Comparison of ENCODE assay signal across 17 cellular contexts in the genomic region with DNA sequence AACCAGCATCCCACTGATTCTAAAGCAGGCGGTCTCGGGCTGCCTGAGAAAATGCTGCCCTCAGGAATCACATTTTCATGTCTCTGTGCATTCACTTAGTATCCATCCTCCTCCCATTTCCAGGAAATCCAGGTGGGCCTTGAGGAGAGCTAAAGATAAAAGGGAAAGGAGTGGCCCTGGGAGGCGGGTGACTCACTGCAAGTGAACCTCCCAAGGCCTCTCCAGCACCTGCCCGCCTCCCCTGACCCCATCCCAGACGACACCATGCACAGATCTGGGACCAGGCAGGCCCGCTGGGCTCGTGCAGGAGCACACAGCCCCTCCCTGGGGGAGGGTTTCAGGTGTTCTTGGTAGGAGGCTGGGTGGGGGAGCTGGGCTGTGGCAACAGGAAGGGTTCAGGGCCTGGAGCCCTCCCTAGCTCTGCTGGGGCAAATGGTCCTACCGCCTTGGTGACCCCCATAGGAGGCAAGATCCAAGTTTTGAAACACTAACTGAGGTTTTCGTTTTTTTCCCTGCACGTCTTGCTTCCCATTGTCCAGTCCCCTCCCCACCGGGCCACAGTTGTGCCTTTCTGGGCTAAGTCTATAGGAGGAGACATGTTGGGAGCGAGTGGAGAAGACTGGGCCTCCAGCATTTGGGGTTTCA. TPM values are rescaled to one million over a fixed set of nuclear protein-coding genes. Genes with fewer than 3 reads are reported as not detected.
A peak's percentile ranks its signal among the peaks of the same experiment; 100 is the strongest.
DNase-seq lines count a peak whose midpoint lies in the region; ATAC-seq, FAIRE-seq and TF ChIP-seq lines count a peak whose summit lies in the region.
"Had no signal": no experiment of that assay in that cellular context is flagged by ENCODE, and none has a peak within 500 bp of the region (broad histone marks: within the 10 kb centered on the region; RNA-seq: fewer than 3 reads in every experiment).

No MANE protein-coding gene starts in this region.

- H3K4me3 ChIP-seq in RWPE2 (ENCODE audit: severe bottlenecking) (no peak overlapping the region), HepG2 (replicated peaks in 1 of 3; ENCODE audit: insufficient read depth in 1 of 3, low read depth in 2 of 3, low read length in 3 of 3) (no peak overlapping the region)
- H3K4me3 ChIP-seq: A549, HAP-1, PC-9 had no signal

- H3K9ac ChIP-seq in HepG2 (ENCODE audit: insufficient read depth, low read depth, low read length): no peak overlapping the region

- H3K9me3 Mint-ChIP-seq in type B pancreatic cell: no peaks in the 10 kb centered on the region
- H3K9me3 Mint-ChIP-seq: T-cell had no signal

- no peak for TF ChIP-seq POLR2A in HepG2 (IDR thresholded peaks at IDR 0.05; ENCODE audit: insufficient read depth in 1 of 2, low read depth in 2 of 2, low read length in 2 of 2)

- POLR2A ChIA-PET in HepG2 (lab: Yijun Ruan, JAX): no interaction called here

- TF ChIP-seq RAD21 in HepG2 (CRISPR knock-in tag; IDR thresholded peaks at IDR 0.05): no peak

- no TSS peak for BruUV-seq in HepG2 (replicated peaks; lab: Mats Ljungman, UMichigan)

- 70% methylated on average over 9 of the region's 12 CpGs for WGBS in HepG2 (ENCODE audit: low lambda C conversion rate)

- H3K27ac Mint-ChIP-seq in type B pancreatic cell: peak overlapping the region; percentile 48
- H3K27ac Mint-ChIP-seq: T-cell had no signal

- H3K27ac ChIP-seq in RWPE2 (ENCODE audit: poor library complexity, severe bottlenecking): no peak overlapping the region
- no peak overlapping the region for H3K27ac ChIP-seq in HepG2 (ENCODE audit: extremely low read length, insufficient read depth, low read length)
- H3K27ac ChIP-seq: A549, HL-60, PC-9 had no signal

- H3K79me2 ChIP-seq in HepG2 (ENCODE audit: insufficient read depth, low read length): no peaks in the 10 kb centered on the region

- H3K9me3 ChIP-seq in RWPE2 (ENCODE audit: severe bottlenecking) (no peaks in the 10 kb centered on the region), HepG2 (ENCODE audit: low read length) (no peaks in the 10 kb centered on the region)
- H3K9me3 ChIP-seq: A549, HAP-1 had no signal

- DNase-seq in Right ventricle myocardium superior: peak; percentile 17
- DNase-seq in cardiac septum (ENCODE audit: low spot score): no peak
- peak; percentile 55 for DNase-seq in RWPE2 (ENCODE audit: low spot score)
- DNase-seq in HepG2 (ENCODE audit: low spot score): no peak
- no peak for DNase-seq in type B pancreatic cell (ENCODE audit: extremely low spot score, unreplicated experiment)
- DNase-seq in GM19239 (ENCODE audit: insufficient read length, low spot score): no peak
- no peak for DNase-seq in NCI-H82 treated with DMSO at 0.1 percent for 48 hours (lab: John Stamatoyannopoulos, UW; ENCODE audit: unreplicated experiment)
- DNase-seq: C1 segment of cervical spinal cord, DMS153, NCI-H1048, NCI-H446, T-cell had no signal

- no peak for TF ChIP-seq CTCF in RWPE2 (IDR thresholded peaks at IDR 0.05; ENCODE audit: poor library complexity, severe bottlenecking)
- no peak for TF ChIP-seq CTCF in HepG2 (CRISPR knock-in tag; IDR thresholded peaks at IDR 0.05)
- TF ChIP-seq CTCF in type B pancreatic cell (conservative IDR thresholded peaks at IDR 0.05): no peak

- no peak overlapping the region for H3K4me2 ChIP-seq in HepG2 (ENCODE audit: low read depth, low read length)
- H3K4me2 ChIP-seq: A549, PC-9 had no signal

- H3K27me3 Mint-ChIP-seq in type B pancreatic cell: peaks cover 5% of the 10 kb centered on the region
- H3K27me3 Mint-ChIP-seq: T-cell had no signal

- H3K27me3 ChIP-seq in RWPE2 (ENCODE audit: insufficient read depth, poor library complexity, severe bottlenecking): no peaks in the 10 kb centered on the region
- H3K27me3 ChIP-seq in HepG2 (ENCODE audit: control insufficient read depth in 1 of 2, insufficient read depth in 2 of 2, low read length in 2 of 2): no peaks in the 10 kb centered on the region

- ATAC-seq in Right ventricle myocardium superior (ENCODE audit: poor library complexity) (no peak), RWPE2 (ENCODE audit: low read depth) (peak; percentile 48), HepG2 (no peak), GM21423 (IDR thresholded peaks at IDR 0.05; ENCODE audit: unreplicated experiment) (no peak)
- ATAC-seq: A549, T-cell had no signal

- intact Hi-C loops in Right ventricle myocardium superior (cut with DNase I): no loop called here
- intact Hi-C loops in cardiac septum (cut with DNase I): no loop called here
- intact Hi-C loops in HepG2 (cut with micrococcal nuclease; ENCODE audit: unreplicated experiment): no loop called here

- CTCF ChIA-PET in HepG2 (lab: Yijun Ruan, JAX; ENCODE audit: low intra/inter-chr PET ratio, low total read pairs): no interaction called here

- no peak for TF ChIP-seq EP300 in HepG2 (IDR thresholded peaks at IDR 0.05; ENCODE audit: low read depth in 2 of 2, low read length in 2 of 2)
- no peak for TF ChIP-seq EP300 in HepG2 (CRISPR knock-in tag; IDR thresholded peaks at IDR 0.05; ENCODE audit: borderline replicate concordance)

- H3K36me3 ChIP-seq in RWPE2 (ENCODE audit: low read depth) (0 out of 2 replicates have a peak, but pooled peaks cover 8% of the 10 kb centered on the region), HepG2 (replicated peaks in 1 of 2; ENCODE audit: control insufficient read depth in 1 of 2, insufficient read depth in 2 of 2, low read length in 2 of 2) (no peaks in the 10 kb centered on the region)

- FAIRE-seq in HepG2 (lab: Jason Lieb, UNC): no peak
- no peak for FAIRE-seq in GM19239 (lab: Jason Lieb, UNC)
- FAIRE-seq: A549 had no signal

- H3K4me3 Mint-ChIP-seq in type B pancreatic cell: no peak overlapping the region
- H3K4me3 Mint-ChIP-seq: T-cell had no signal

- peaks cover 4% of the 10 kb centered on the region for H3K4me1 Mint-ChIP-seq in type B pancreatic cell (ENCODE audit: unreplicated experiment)

- in situ Hi-C loops in HepG2 (cut with HindIII; ENCODE audit: extremely low pct_ligation_motif_present, low pct_unique_long_range_greater_than_20kb): no loop called here

- peaks cover 5% of the 10 kb centered on the region for H3K36me3 Mint-ChIP-seq in type B pancreatic cell
- H3K36me3 Mint-ChIP-seq: T-cell had no signal

- H4K20me1 ChIP-seq in HepG2 (ENCODE audit: insufficient read depth, low read length): no peaks in the 10 kb centered on the region

- H2AFZ ChIP-seq in HepG2 (ENCODE audit: low read length): no peak overlapping the region
- H2AFZ ChIP-seq: PC-9 had no signal

- no peaks in the 10 kb centered on the region for H3K4me1 ChIP-seq in RWPE2 (ENCODE audit: insufficient read depth, poor library complexity, severe bottlenecking)
- H3K4me1 ChIP-seq in HepG2 (ENCODE audit: insufficient read depth, low read length): peaks cover 19% of the 10 kb centered on the region

RNA-seq across cellular contexts. Expression of a gene that starts 22.2 kb away (rescaled TPM):
- total RNA-seq in Right ventricle myocardium superior: 3.1 TPM
- 10.8 TPM for total RNA-seq in cardiac septum
- 0.97 and 3.2 TPM in 2 replicates for total RNA-seq in HepG2 (2016; rRNA removed; fragmentation: Illumina TruSeq; extraction: Trizol)
- 1.2 and 1.3 TPM in 2 replicates for total RNA-seq in HepG2 (2016; cell fraction: cytosol; rRNA removed; fragmentation: Illumina TruSeq; extraction: Trizol; ENCODE audit: low read depth)
- 1.4 and 3.7 TPM in 2 replicates for total RNA-seq in HepG2 (2016; cell fraction: insoluble cytoplasmic fraction; rRNA removed; fragmentation: Illumina TruSeq; extraction: Trizol)
- 0.99 and 1.4 TPM in 2 replicates for total RNA-seq in HepG2 (2016; cell fraction: membrane; rRNA removed; fragmentation: Illumina TruSeq; extraction: Trizol)
- total RNA-seq in HepG2 (2016; cell fraction: nucleus; rRNA removed; fragmentation: Illumina TruSeq; extraction: Trizol): 3.9 and 5.1 TPM in 2 replicates
- 7.5 and 11.9 TPM in 2 replicates for polyA plus RNA-seq in HepG2 (2011; rRNA removed)
- polyA plus RNA-seq in HepG2 (2011; cell fraction: cytosol; rRNA removed): 7.7 TPM in 2 replicates
- polyA plus RNA-seq in HepG2 (2011; cell fraction: nucleus; rRNA removed): 46.8 and 48.0 TPM in 2 replicates
- polyA plus RNA-seq in HepG2 (2012): 14.6 and 19.2 TPM in 2 replicates
- 0.49 and 0.59 TPM in 2 replicates for polyA plus RNA-seq in HepG2 (2016; cell fraction: cytosol; fragmentation: Illumina TruSeq; extraction: Trizol; ENCODE audit: low read depth)
- polyA plus RNA-seq in HepG2 (2016; cell fraction: insoluble cytoplasmic fraction; fragmentation: Illumina TruSeq; extraction: Trizol; ENCODE audit: low read depth): 1.5 and 2.3 TPM in 2 replicates
- 0.74 and 1.1 TPM in 2 replicates for polyA plus RNA-seq in HepG2 (2016; cell fraction: membrane; fragmentation: Illumina TruSeq; extraction: Trizol; ENCODE audit: low read depth)
- polyA plus RNA-seq in HepG2 (2016; cell fraction: nucleus; fragmentation: Illumina TruSeq; extraction: Trizol; ENCODE audit: insufficient read depth, low read depth): 6.7 and 9.2 TPM in 2 replicates
- 4.9 and 17.9 TPM in 2 replicates for polyA minus RNA-seq in HepG2 (2011; rRNA and poly(A)+ RNA removed; ENCODE audit: low replicate concordance)
- 7.8 and 11.0 TPM in 2 replicates for polyA minus RNA-seq in HepG2 (2011; cell fraction: cytosol; rRNA and poly(A)+ RNA removed)
- 14.8 and 17.5 TPM in 2 replicates for polyA minus RNA-seq in HepG2 (2011; cell fraction: nucleus; rRNA and poly(A)+ RNA removed)
- total RNA-seq in type B pancreatic cell (ENCODE audit: low replicate concordance): 3.0 and 7.6 TPM in 2 replicates

RNA-seq across cellular contexts. Expression of a gene that starts 38.8 kb away (rescaled TPM):
- total RNA-seq in Right ventricle myocardium superior (2.2 TPM), cardiac septum (5.9 TPM), HepG2 (2016; rRNA removed; fragmentation: Illumina TruSeq; extraction: Trizol) (2.2 and 4.7 TPM in 2 replicates), type B pancreatic cell (ENCODE audit: low replicate concordance) (1.6 and 2.0 TPM in 2 replicates)
- total RNA-seq in HepG2 (2016; cell fraction: cytosol; rRNA removed; fragmentation: Illumina TruSeq; extraction: Trizol; ENCODE audit: low read depth): 4.8 and 7.9 TPM in 2 replicates
- total RNA-seq in HepG2 (2016; cell fraction: insoluble cytoplasmic fraction; rRNA removed; fragmentation: Illumina TruSeq; extraction: Trizol): 1.9 and 4.8 TPM in 2 replicates
- total RNA-seq in HepG2 (2016; cell fraction: membrane; rRNA removed; fragmentation: Illumina TruSeq; extraction: Trizol): 3.9 and 5.7 TPM in 2 replicates
- total RNA-seq in HepG2 (2016; cell fraction: nucleus; rRNA removed; fragmentation: Illumina TruSeq; extraction: Trizol): 3.7 and 5.7 TPM in 2 replicates
- 60.5 and 75.7 TPM in 2 replicates for polyA plus RNA-seq in HepG2 (2011; rRNA removed)
- polyA plus RNA-seq in HepG2 (2011; cell fraction: cytosol; rRNA removed): 43.3 TPM in 2 replicates
- polyA plus RNA-seq in HepG2 (2011; cell fraction: nucleus; rRNA removed): 156 and 196 TPM in 2 replicates
- 56.2 and 56.6 TPM in 2 replicates for polyA plus RNA-seq in HepG2 (2012)
- 6.6 and 6.7 TPM in 2 replicates for polyA plus RNA-seq in HepG2 (2016; cell fraction: cytosol; fragmentation: Illumina TruSeq; extraction: Trizol; ENCODE audit: low read depth)
- 3.7 and 4.6 TPM in 2 replicates for polyA plus RNA-seq in HepG2 (2016; cell fraction: insoluble cytoplasmic fraction; fragmentation: Illumina TruSeq; extraction: Trizol; ENCODE audit: low read depth)
- 5.4 and 6.6 TPM in 2 replicates for polyA plus RNA-seq in HepG2 (2016; cell fraction: membrane; fragmentation: Illumina TruSeq; extraction: Trizol; ENCODE audit: low read depth)
- polyA plus RNA-seq in HepG2 (2016; cell fraction: nucleus; fragmentation: Illumina TruSeq; extraction: Trizol; ENCODE audit: insufficient read depth, low read depth): 16.4 and 17.2 TPM in 2 replicates
- 0.58 and 57.9 TPM in 2 replicates for polyA minus RNA-seq in HepG2 (2011; rRNA and poly(A)+ RNA removed; ENCODE audit: low replicate concordance)
- polyA minus RNA-seq in HepG2 (2011; cell fraction: cytosol; rRNA and poly(A)+ RNA removed): 15.7 and 18.4 TPM in 2 replicates
- 38.0 and 53.5 TPM in 2 replicates for polyA minus RNA-seq in HepG2 (2011; cell fraction: nucleus; rRNA and poly(A)+ RNA removed)

Comparison
In these comparisons a context has a peak if more than half of its experiments do, and no peak if none do; other contexts are left out.
1. DNase-seq: peak in Right ventricle myocardium superior (single experiment) and RWPE2 (single experiment); none in cardiac septum (single experiment), HepG2 (single experiment), type B pancreatic cell (single experiment), GM19239 (single experiment) and NCI-H82 treated with DMSO at 0.1 percent for 48 hours (single experiment).